1 cellular context compared by ENCODE assay signal in genomic region chr10:98910048-98910447, GRCh38.
TF ChIP-seq lines count a peak whose summit lies in the region.

No MANE protein-coding gene starts in this region.

TF ChIP-seq in K562, 482 proteins besides CTCF, POLR2A, EP300 and RAD21 (continued from another document and continues in another):
- TF ChIP-seq ZNF277 (CRISPR knock-in tag; IDR thresholded peaks at IDR 0.05; ENCODE audit: borderline replicate concordance) (no peak), SRSF3 (IDR thresholded peaks at IDR 0.05; ENCODE audit: insufficient read depth, low read length) (no peak), CHD2 (IDR thresholded peaks at IDR 0.05; ENCODE audit: low read depth, low read length) (no peak), RERE (CRISPR knock-in tag; IDR thresholded peaks at IDR 0.05; ENCODE audit: borderline replicate concordance) (no peak), ZBTB9 (CRISPR knock-in tag; IDR thresholded peaks at IDR 0.05) (no peak), TEAD1 (CRISPR knock-in tag; IDR thresholded peaks at IDR 0.05) (0 out of 4 replicates have a peak, but pooled peaks of 1 of the 2 experiments have one; percentile 45), ARHGAP35 (IDR thresholded peaks at IDR 0.05; ENCODE audit: partially characterized antibody) (no peak), FOXP4 (CRISPR knock-in tag; IDR thresholded peaks at IDR 0.05; ENCODE audit: borderline replicate concordance) (no peak), XRCC4 (IDR thresholded peaks at IDR 0.05; ENCODE audit: extremely low read depth, insufficient read depth, insufficient read length) (no peak), KLF13 (tag; IDR thresholded peaks at IDR 0.05; ENCODE audit: borderline replicate concordance, low read depth) (no peak), ZNF280B (CRISPR knock-in tag; IDR thresholded peaks at IDR 0.05) (no peak), XRCC5 (IDR thresholded peaks at IDR 0.05; ENCODE audit: low read depth, low read length) (no peak), CSDE1 (IDR thresholded peaks at IDR 0.05) (no peak), ZNF384 (IDR thresholded peaks at IDR 0.05; ENCODE audit: low read depth, low read length) (no peak), HBP1 (CRISPR knock-in tag; IDR thresholded peaks at IDR 0.05) (no peak), POLR2B (IDR thresholded peaks at IDR 0.05; ENCODE audit: low read depth, partially characterized antibody) (no peak), ZNF12 (CRISPR knock-in tag; IDR thresholded peaks at IDR 0.05) (no peak), FOXJ2 (tag; IDR thresholded peaks at IDR 0.05) (no peak), VEZF1 (CRISPR knock-in tag; IDR thresholded peaks at IDR 0.05) (peak; percentile 95), FOXK1 (CRISPR knock-in tag; IDR thresholded peaks at IDR 0.05; ENCODE audit: borderline replicate concordance) (no peak), ZNF408 (CRISPR knock-in tag; IDR thresholded peaks at IDR 0.05; ENCODE audit: low read depth) (no peak), CCNT2 (IDR thresholded peaks at IDR 0.05; ENCODE audit: borderline replicate concordance, extremely low read depth, insufficient read length, low read depth, low read length) (peak; percentile 49), MECOM (CRISPR knock-in tag; IDR thresholded peaks at IDR 0.05) (no peak), ZNF41 (CRISPR knock-in tag; conservative IDR thresholded peaks at IDR 0.05) (no peak), ARID2 (IDR thresholded peaks at IDR 0.05) (no peak), MNT (conservative IDR thresholded peaks at IDR 0.05) (peak in 1 of 2 experiments; percentile 68; a peak in 2 of 4 replicates), HES1 (IDR thresholded peaks at IDR 0.05; ENCODE audit: low read depth) (no peak), ZNF398 (CRISPR knock-in tag; IDR thresholded peaks at IDR 0.05) (no peak), SREBF2 (CRISPR knock-in tag; IDR thresholded peaks at IDR 0.05) (no peak), SNAPC5 (CRISPR knock-in tag; IDR thresholded peaks at IDR 0.05) (no peak), TAF7 (tag; IDR thresholded peaks at IDR 0.05) (no peak), SMAD1 (IDR thresholded peaks at IDR 0.05; ENCODE audit: low read depth, low read length, partially characterized antibody) (peak; percentile 79), MAFF (IDR thresholded peaks at IDR 0.05; ENCODE audit: low read length) (no peak), NR1H2 (CRISPR knock-in tag; IDR thresholded peaks at IDR 0.05) (no peak), SETDB1 (IDR thresholded peaks at IDR 0.05; ENCODE audit: low read length) (no peak), CCAR2 (IDR thresholded peaks at IDR 0.05; ENCODE audit: low read depth, low read length) (no peak), KLF10 (CRISPR knock-in tag; IDR thresholded peaks at IDR 0.05) (no peak), ZNF316 (IDR thresholded peaks at IDR 0.05) (peak; percentile 77), EZH2 (IDR thresholded peaks at IDR 0.05; ENCODE audit: borderline replicate concordance, low read depth, low read length) (no peak), ZNF24 (IDR thresholded peaks at IDR 0.05) (peak; percentile 63; the same call in 1 of the 2 replicates), DNMT1 (IDR thresholded peaks at IDR 0.05) (no peak), ZNF239 (CRISPR knock-in tag; IDR thresholded peaks at IDR 0.05) (no peak), NR4A1 (CRISPR knock-in tag; IDR thresholded peaks at IDR 0.05) (no peak), NR4A1 (tag; IDR thresholded peaks at IDR 0.05) (0 out of 2 replicates have a peak, but pooled peaks have one; percentile 36), ZNF165 (CRISPR knock-in tag; IDR thresholded peaks at IDR 0.05; ENCODE audit: borderline replicate concordance) (no peak)
